Comparison of ENCODE assay signal across 8 cellular contexts in genomic region chrX:153981771-153982533, GRCh38. TPM values are rescaled to one million over a fixed set of nuclear protein-coding genes. Genes with fewer than 3 reads are reported as not detected.
A peak's percentile ranks its signal among the peaks of the same experiment; 100 is the strongest.
DNase-seq lines count a peak whose midpoint lies in the region; ATAC-seq and TF ChIP-seq lines count a peak whose summit lies in the region.

No MANE protein-coding gene starts in this region.

- no peaks in the 10 kb centered on the region for H3K27me3 Mint-ChIP-seq in activated B cell treated with CpG ODN at 0.5 μM for 24 hours

- ATAC-seq in activated B cell treated with CpG ODN at 0.5 μM for 24 hours (ENCODE audit: low read depth) (no peak), omental fat pad (ENCODE audit: low FRiP score) (no peak), GM19395 (IDR thresholded peaks at IDR 0.05; ENCODE audit: unreplicated experiment) (no peak)

- no peaks in the 10 kb centered on the region for H3K27me3 ChIP-seq in H7 (ENCODE audit: control insufficient read depth, insufficient read depth, low read length)
- no peaks in the 10 kb centered on the region for H3K27me3 ChIP-seq in esophagus (ENCODE audit: control insufficient read depth in 1 of 2, insufficient read depth in 2 of 2, low read length in 2 of 2)

- H3K9me3 Mint-ChIP-seq in activated B cell treated with CpG ODN at 0.5 μM for 24 hours, result no peaks in the 10 kb centered on the region

- no peaks in the 10 kb centered on the region for H3K4me1 ChIP-seq in esophagus (ENCODE audit: control insufficient read depth in 2 of 2, insufficient read depth in 2 of 2, low read length in 1 of 2)

- peaks cover 55% of the 10 kb centered on the region for H3K4me1 Mint-ChIP-seq in activated B cell treated with CpG ODN at 0.5 μM for 24 hours

- H3K4me3 ChIP-seq in H7 (ENCODE audit: insufficient read depth, low read depth, low read length) (no peak overlapping the region), esophagus (ENCODE audit: low read depth in 1 of 2, low read length in 2 of 2) (no peak overlapping the region)

- peak overlapping the region; percentile 55 for H3K4me3 Mint-ChIP-seq in activated B cell treated with CpG ODN at 0.5 μM for 24 hours

- H3K27ac ChIP-seq in esophagus (ENCODE audit: low read depth in 2 of 2, low read length in 1 of 2), result peak overlapping the region; percentile 0 to 39

- intact Hi-C loops in activated B cell treated with CpG ODN at 0.5 μM for 24 hours (cut with micrococcal nuclease), result no loop called here

- H3K9me3 ChIP-seq in esophagus (ENCODE audit: control insufficient read depth in 2 of 2, insufficient read depth in 1 of 2, low read depth in 1 of 2, low read length in 1 of 2), result no peaks in the 10 kb centered on the region

- peak; percentile 47 for DNase-seq in H7
- DNase-seq in activated B cell treated with CpG ODN at 0.5 μM for 24 hours, result no peak
- peak; percentile 82 for DNase-seq in stimulated activated CD4-positive, alpha-beta T cell treated with anti-CD3 and anti-CD28 coated beads, Interleukin-15, amount 100 ng/mL, for 24 hours
- DNase-seq in NCI-H1417 (lab: John Stamatoyannopoulos, UW), result no peak
- no peak for DNase-seq in omental fat pad (ENCODE audit: low spot score)
- no peak for DNase-seq in ACHN

- in situ Hi-C loops in ACHN (cut with HindIII; ENCODE audit: low pct_ligation_motif_present, low pct_unique_long_range_greater_than_20kb, low sequenced_read_pairs), result no loop called here

- 86 to 88% methylated on average over 52 of the region's 52 CpGs for WGBS in esophagus, 2 donors

- POLR2A ChIA-PET in activated B cell treated with CpG ODN at 0.5 μM for 24 hours (lab: Charles Lee), result interaction anchor here (1.0 to 3.0 kb wide), 4 partner anchors 11 to 508 kb away, joined by 6 to 19 read pairs (median 12); partner anchors contain the start of genes HCFC1 and SLC10A3

- H3K36me3 ChIP-seq in H7 (replicated peaks; ENCODE audit: control insufficient read depth, insufficient read depth, low read length) (no peaks in the 10 kb centered on the region), esophagus (ENCODE audit: control insufficient read depth in 2 of 2, insufficient read depth in 2 of 2, low read length in 1 of 2) (peaks cover 0 to 8% of the 10 kb centered on the region in 2 donors)

- no peaks in the 10 kb centered on the region for H3K36me3 Mint-ChIP-seq in activated B cell treated with CpG ODN at 0.5 μM for 24 hours (ENCODE audit: low read depth)

- H3K27ac Mint-ChIP-seq in activated B cell treated with CpG ODN at 0.5 μM for 24 hours, result peak overlapping the region; percentile 92

- TF ChIP-seq CTCF in activated B cell treated with CpG ODN at 0.5 μM for 24 hours (IDR thresholded peaks at IDR 0.05), result no peak
- TF ChIP-seq CTCF in omental fat pad (IDR thresholded peaks at IDR 0.05), result no peak

- CTCF ChIA-PET in activated B cell treated with CpG ODN at 0.5 μM for 24 hours (lab: Charles Lee), result interaction anchor here (1.4 kb wide), 1 partner anchor 32 kb away, joined by 7 read pairs; no protein-coding TSS in a partner anchor

RNA-seq across cellular contexts. Expression of gene TMEM187, which starts 9.4 kb away (rescaled TPM):
- total RNA-seq in H7 (2014; rRNA removed; shearing (Covaris generic)), result 8.8 and 9.5 TPM in 2 replicates
- total RNA-seq in activated B cell treated with CpG ODN at 0.5 μM for 24 hours, result 2.0 and 2.9 TPM in 2 replicates
- 1 to 10 TPM; 2.5 to 3.3 TPM for polyA plus RNA-seq in esophagus
- 1 to 10 TPM; 1.9 to 9.0 (median 4.5) TPM for total RNA-seq in omental fat pad

RNA-seq across cellular contexts. Expression of gene HCFC1, which starts 10.3 kb away (rescaled TPM):
- 64.9 and 70.0 TPM in 2 replicates for total RNA-seq in H7 (2014; rRNA removed; shearing (Covaris generic))
- total RNA-seq in activated B cell treated with CpG ODN at 0.5 μM for 24 hours (72.5 and 79.4 TPM in 2 replicates), omental fat pad (10 to 100 TPM; 21.5 to 41.5 (median 30.8) TPM)
- 10 to 100 TPM; 13.0 to 15.9 TPM for polyA plus RNA-seq in esophagus

RNA-seq across cellular contexts. Expression of gene RENBP, which starts 37.5 kb away (rescaled TPM):
- total RNA-seq in H7 (2014; rRNA removed; shearing (Covaris generic)), result 17.9 and 18.3 TPM in 2 replicates
- total RNA-seq in activated B cell treated with CpG ODN at 0.5 μM for 24 hours (14.5 and 20.2 TPM in 2 replicates), omental fat pad (10 to 100 TPM in 3 of 4 donors, 1 to 10 TPM in 1; 7.8 to 33.0 (median 26.5) TPM)
- polyA plus RNA-seq in esophagus, result 1 to 10 TPM; 1.4 to 1.6 TPM

RNA-seq across cellular contexts. Expression of gene IRAK1, which starts 37.8 kb away (rescaled TPM):
- 34.4 and 44.6 TPM in 2 replicates for total RNA-seq in H7 (2014; rRNA removed; shearing (Covaris generic))
- total RNA-seq in activated B cell treated with CpG ODN at 0.5 μM for 24 hours (134 and 146 TPM in 2 replicates), omental fat pad (10 to 100 TPM; 43.1 to 85.3 (median 78.4) TPM)
- 10 to 100 TPM; 58.8 to 61.8 TPM for polyA plus RNA-seq in esophagus

RNA-seq across cellular contexts. Expression of gene NAA10, which starts 47.1 kb away (rescaled TPM):
- total RNA-seq in H7 (2014; rRNA removed; shearing (Covaris generic)), result 86.7 and 97.4 TPM in 2 replicates
- 94.8 and 109 TPM in 2 replicates for total RNA-seq in activated B cell treated with CpG ODN at 0.5 μM for 24 hours
- polyA plus RNA-seq in esophagus, result 100 to 1,000 TPM in 1 of 2 donors, 10 to 100 TPM in 1; 86.6 to 104 TPM
- 100 to 1,000 TPM in 1 of 4 donors, 10 to 100 TPM in 3; 85.7 to 101 (median 90.7) TPM for total RNA-seq in omental fat pad

Comparison
In these comparisons a context has a peak if more than half of its experiments do, and no peak if none do; other contexts are left out.
1. DNase-seq: peak in H7 (single experiment) and stimulated activated CD4-positive, alpha-beta T cell treated with anti-CD3 and anti-CD28 coated beads, Interleukin-15, amount 100 ng/mL, for 24 hours (single experiment); none in activated B cell treated with CpG ODN at 0.5 μM for 24 hours (single experiment), NCI-H1417 (0 of 3), omental fat pad (single experiment) and ACHN (single experiment).